In genomic region chr9:66890334-66890733, GRCh38 we compare ENCODE assay signal across 7 cellular contexts.
ATAC-seq lines count a peak whose summit lies in the region.

No MANE protein-coding gene starts in this region.

- ATAC-seq in GM18858 (IDR thresholded peaks at IDR 0.05; ENCODE audit: unreplicated experiment), result peak; percentile 90
- ATAC-seq in GM19372 (IDR thresholded peaks at IDR 0.05; ENCODE audit: low read depth, unreplicated experiment), result peak; percentile 93
- ATAC-seq in GM21390 (IDR thresholded peaks at IDR 0.05; ENCODE audit: unreplicated experiment), result peak; percentile 92
- peak; percentile 72 for ATAC-seq in GM21825 (IDR thresholded peaks at IDR 0.05; ENCODE audit: unreplicated experiment)
- ATAC-seq in HG02938 (IDR thresholded peaks at IDR 0.05; ENCODE audit: unreplicated experiment), result peak; percentile 96
- ATAC-seq in HG03103 (IDR thresholded peaks at IDR 0.05; ENCODE audit: low read depth, unreplicated experiment), result peak; percentile 84
- peak; percentile 86 for ATAC-seq in HG03469 (IDR thresholded peaks at IDR 0.05; ENCODE audit: unreplicated experiment)

Comparison
In these comparisons a context has a peak if more than half of its experiments do, and no peak if none do; other contexts are left out.
1. Peak in every context shown above with its lines: ATAC-seq.